14 cellular contexts compared by ENCODE assay signal in the genomic region with DNA sequence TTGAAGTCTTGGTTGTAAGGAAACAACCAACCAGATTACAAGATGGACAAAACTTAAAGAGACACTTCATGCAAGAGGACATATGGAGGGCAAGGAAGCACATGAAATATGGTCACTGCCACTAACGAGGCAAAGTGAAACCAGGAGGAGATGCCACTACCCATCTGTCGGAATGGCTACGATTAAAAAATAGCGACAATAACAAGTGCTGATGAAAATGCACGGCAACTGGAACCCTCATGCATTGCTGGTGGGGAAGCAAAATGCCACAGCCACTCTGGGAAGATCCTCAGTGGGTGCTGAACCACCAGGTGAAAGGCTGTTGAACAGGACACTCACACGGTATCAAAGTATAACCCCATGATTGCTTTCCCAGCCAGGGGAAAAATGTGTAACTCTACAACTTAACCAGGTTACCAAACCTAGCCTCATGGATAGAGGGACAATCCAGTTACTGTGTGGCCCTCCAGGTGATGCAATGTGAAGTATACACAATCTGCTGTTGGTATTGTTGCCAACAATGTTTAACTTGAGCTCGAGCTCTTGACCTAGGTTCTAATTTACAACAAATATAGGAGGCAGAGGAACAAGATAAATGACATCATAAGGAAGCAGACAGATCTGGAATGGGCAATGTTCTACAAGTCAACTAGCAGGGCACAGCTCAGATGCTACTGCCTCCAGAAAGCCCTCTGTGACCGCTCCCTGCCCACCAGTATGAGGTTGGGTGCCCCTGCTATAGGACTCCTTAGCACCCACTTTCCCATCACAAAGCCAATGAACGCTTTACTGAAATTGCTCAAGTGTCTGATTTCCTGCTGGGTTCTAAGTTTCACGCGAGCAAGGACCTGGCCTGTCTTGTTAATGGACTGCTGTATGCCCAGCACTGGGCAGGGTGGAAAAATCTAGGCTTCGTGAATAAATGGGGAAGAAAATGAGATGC. TPM values are rescaled to one million over a fixed set of nuclear protein-coding genes. Genes with fewer than 3 reads are reported as not detected.
DNase-seq lines count a peak whose midpoint lies in the region; ATAC-seq and TF ChIP-seq lines count a peak whose summit lies in the region.
"Had no signal": no experiment of that assay in that cellular context is flagged by ENCODE, and none has a peak within 500 bp of the region (broad histone marks: within the 10 kb centered on the region; RNA-seq: fewer than 3 reads in every experiment).

No MANE protein-coding gene starts in this region.

- TF ChIP-seq CTCF in gastroesophageal sphincter (IDR thresholded peaks at IDR 0.05) (no peak), osteoblast (IDR thresholded peaks at IDR 0.05; ENCODE audit: extremely low read depth, low read depth, low read length) (no peak), upper lobe of right lung (IDR thresholded peaks at IDR 0.05) (no peak)

- H2AFZ ChIP-seq in osteoblast (ENCODE audit: low read length), result no peak overlapping the region
- H2AFZ ChIP-seq: parathyroid adenoma had no signal

- H3K4me2 ChIP-seq in osteoblast (ENCODE audit: insufficient read depth, low read length), result peak overlapping the region; percentile 46

- H3K9ac ChIP-seq in adipocyte (ENCODE audit: low read length), result peak overlapping the region; percentile 40
- H3K9ac ChIP-seq: parathyroid adenoma had no signal

- H3K36me3 ChIP-seq in adipocyte (ENCODE audit: control insufficient read depth, insufficient read depth, low read length, severe bottlenecking) (peaks cover 3% of the 10 kb centered on the region), gastroesophageal sphincter (no peaks in the 10 kb centered on the region), osteoblast (ENCODE audit: insufficient read depth, low read length) (peaks cover 13% of the 10 kb centered on the region), upper lobe of right lung (no peaks in the 10 kb centered on the region)

- H3K4me1 ChIP-seq in adipocyte (ENCODE audit: control insufficient read depth, insufficient read depth, low read length), result peaks cover 72% of the 10 kb centered on the region
- H3K4me1 ChIP-seq in gastroesophageal sphincter, result peaks cover 20 to 95% (median 48%) of the 10 kb centered on the region in 3 donors
- peaks cover 32% of the 10 kb centered on the region for H3K4me1 ChIP-seq in osteoblast (ENCODE audit: insufficient read depth, low read length)
- peaks cover 44% of the 10 kb centered on the region for H3K4me1 ChIP-seq in upper lobe of right lung

- no peak overlapping the region for H3K4me3 Mint-ChIP-seq in activated naive CD8-positive, alpha-beta T cell treated with anti-CD3 and anti-CD28 coated beads, Interleukin-2, amount 50 U/mL, for 24 hours
- H3K4me3 Mint-ChIP-seq: activated B cell treated with CpG ODN at 0.5 μM for 24 hours; stimulated activated effector memory CD8-positive, alpha-beta T cell treated with anti-CD3 and anti-CD28 coated beads, Interleukin-12 subunit alpha, Interleukin-12 subunit beta, amount 100 ng/mL, for 72 hours had no signal

- no peaks in the 10 kb centered on the region for H3K36me3 Mint-ChIP-seq in activated naive CD8-positive, alpha-beta T cell treated with anti-CD3 and anti-CD28 coated beads, Interleukin-2, amount 50 U/mL, for 24 hours (ENCODE audit: low read depth)
- H3K36me3 Mint-ChIP-seq: stimulated activated effector memory CD8-positive, alpha-beta T cell treated with anti-CD3 and anti-CD28 coated beads, Interleukin-12 subunit alpha, Interleukin-12 subunit beta, amount 100 ng/mL, for 72 hours had no signal

- no peaks in the 10 kb centered on the region for H3K9me3 Mint-ChIP-seq in activated naive CD8-positive, alpha-beta T cell treated with anti-CD3 and anti-CD28 coated beads, Interleukin-2, amount 50 U/mL, for 24 hours
- H3K9me3 Mint-ChIP-seq: activated B cell treated with CpG ODN at 0.5 μM for 24 hours; stimulated activated effector memory CD8-positive, alpha-beta T cell treated with anti-CD3 and anti-CD28 coated beads, Interleukin-12 subunit alpha, Interleukin-12 subunit beta, amount 100 ng/mL, for 72 hours had no signal

- ATAC-seq in gastroesophageal sphincter, result peak; percentile 15
- peak; percentile 10 for ATAC-seq in upper lobe of right lung
- ATAC-seq in activated naive CD8-positive, alpha-beta T cell treated with anti-CD3 and anti-CD28 coated beads, Interleukin-2, amount 50 U/mL, for 24 hours, result no peak
- no peak for ATAC-seq in GM21786 (IDR thresholded peaks at IDR 0.05; ENCODE audit: unreplicated experiment)
- ATAC-seq in HG03280 (IDR thresholded peaks at IDR 0.05; ENCODE audit: unreplicated experiment), result no peak
- ATAC-seq: stimulated activated effector memory CD8-positive, alpha-beta T cell treated with anti-CD3 and anti-CD28 coated beads, Interleukin-12 subunit alpha, Interleukin-12 subunit beta, amount 100 ng/mL, for 72 hours had no signal

- peak overlapping the region; percentile 44 for H3K4me3 ChIP-seq in adipocyte (ENCODE audit: low read length)
- H3K4me3 ChIP-seq in gastroesophageal sphincter, result no peak overlapping the region
- no peak overlapping the region for H3K4me3 ChIP-seq in osteoblast (ENCODE audit: insufficient read depth, low read length)
- no peak overlapping the region for H3K4me3 ChIP-seq in upper lobe of right lung

- peaks cover 49% of the 10 kb centered on the region for H4K20me1 ChIP-seq in osteoblast (ENCODE audit: insufficient read depth, low read length)

- TF ChIP-seq POLR2A in gastroesophageal sphincter (IDR thresholded peaks at IDR 0.05), result no peak

- no peaks in the 10 kb centered on the region for H3K4me1 Mint-ChIP-seq in activated naive CD8-positive, alpha-beta T cell treated with anti-CD3 and anti-CD28 coated beads, Interleukin-2, amount 50 U/mL, for 24 hours
- H3K4me1 Mint-ChIP-seq: activated B cell treated with CpG ODN at 0.5 μM for 24 hours; stimulated activated effector memory CD8-positive, alpha-beta T cell treated with anti-CD3 and anti-CD28 coated beads, Interleukin-12 subunit alpha, Interleukin-12 subunit beta, amount 100 ng/mL, for 72 hours had no signal

- no peaks in the 10 kb centered on the region for H3K9me3 ChIP-seq in adipocyte (ENCODE audit: control insufficient read depth, low read length)
- H3K9me3 ChIP-seq in gastroesophageal sphincter, result no peaks in the 10 kb centered on the region
- no peaks in the 10 kb centered on the region for H3K9me3 ChIP-seq in osteoblast (ENCODE audit: low read depth, low read length)
- H3K9me3 ChIP-seq in upper lobe of right lung, result no peaks in the 10 kb centered on the region
- H3K9me3 ChIP-seq: Caco-2 had no signal

- peaks cover 94% of the 10 kb centered on the region for H3K79me2 ChIP-seq in osteoblast (ENCODE audit: insufficient read depth, low read length)

- H3K27me3 ChIP-seq in adipocyte (replicated peaks; ENCODE audit: control insufficient read depth, insufficient read depth, low read length) (no peaks in the 10 kb centered on the region), gastroesophageal sphincter (no peaks in the 10 kb centered on the region), osteoblast (ENCODE audit: insufficient read depth, low read length) (no peaks in the 10 kb centered on the region), upper lobe of right lung (no peaks in the 10 kb centered on the region)

- no peak overlapping the region for H3K27ac Mint-ChIP-seq in activated naive CD8-positive, alpha-beta T cell treated with anti-CD3 and anti-CD28 coated beads, Interleukin-2, amount 50 U/mL, for 24 hours
- H3K27ac Mint-ChIP-seq: activated B cell treated with CpG ODN at 0.5 μM for 24 hours; stimulated activated effector memory CD8-positive, alpha-beta T cell treated with anti-CD3 and anti-CD28 coated beads, Interleukin-12 subunit alpha, Interleukin-12 subunit beta, amount 100 ng/mL, for 72 hours had no signal

- intact Hi-C loops in upper lobe of right lung (cut with DNase I), result no loop called here

- TF ChIP-seq EP300 in gastroesophageal sphincter (IDR thresholded peaks at IDR 0.05), result no peak

- DNase-seq in adipocyte (ENCODE audit: low read depth) (no peak), osteoblast (ENCODE audit: insufficient read length, low spot score, missing footprints) (no peak), upper lobe of right lung (no peak)
- no peak for DNase-seq in activated naive CD8-positive, alpha-beta T cell treated with anti-CD3 and anti-CD28 coated beads, Interleukin-2, amount 50 U/mL, for 24 hours
- DNase-seq: activated B cell treated with CpG ODN at 0.5 μM for 24 hours; amygdala; Caco-2; effector CD4-positive, alpha-beta T cell; stimulated activated CD4-positive, alpha-beta T cell treated with anti-CD3 and anti-CD28 coated beads, Interleukin-2, amount 100 ng/mL, for 48 hours had no signal

- 75 to 88% methylated on average over 5 to 12 of the region's 12 CpGs for WGBS in gastroesophageal sphincter (ENCODE audit: low coverage in 1 of 2), 2 donors

- H3K27ac ChIP-seq in gastroesophageal sphincter, result peak overlapping the region; percentile 25 to 92 (median 87)
- H3K27ac ChIP-seq in osteoblast (ENCODE audit: low read depth, low read length), result peak overlapping the region; percentile 88
- peak overlapping the region; percentile 73 for H3K27ac ChIP-seq in upper lobe of right lung
- H3K27ac ChIP-seq: parathyroid adenoma had no signal

- H3K27me3 Mint-ChIP-seq in activated naive CD8-positive, alpha-beta T cell treated with anti-CD3 and anti-CD28 coated beads, Interleukin-2, amount 50 U/mL, for 24 hours, result peaks cover 10% of the 10 kb centered on the region

RNA-seq across cellular contexts. Expression of a gene that starts 25.8 kb away (rescaled TPM):
- total RNA-seq in gastroesophageal sphincter (10 to 100 TPM; 40.2 to 80.9 (median 56.0) TPM), osteoblast (58.3 and 59.2 TPM in 2 replicates), upper lobe of right lung (46.2 TPM)

Comparison
In these comparisons a context has a peak if more than half of its experiments do, and no peak if none do; other contexts are left out.
1. ATAC-seq: peak in gastroesophageal sphincter (single experiment) and upper lobe of right lung (single experiment); none in activated naive CD8-positive, alpha-beta T cell treated with anti-CD3 and anti-CD28 coated beads, Interleukin-2, amount 50 U/mL, for 24 hours (single experiment), GM21786 (single experiment) and HG03280 (single experiment).
2. Peak in every context shown above with its lines, with median percentiles within 50 percentile points of each other: H3K27ac ChIP-seq.